In genomic region chr14:38073641-38074040, GRCh38 we compare ENCODE assay signal across 19 cellular contexts.
DNase-seq lines count a peak whose midpoint lies in the region; ATAC-seq, FAIRE-seq and TF ChIP-seq lines count a peak whose summit lies in the region.
"Had no signal": no experiment of that assay in that cellular context is flagged by ENCODE, and none has a peak within 500 bp of the region (broad histone marks: within the 10 kb centered on the region; RNA-seq: fewer than 3 reads in every experiment).

No MANE protein-coding gene starts in this region.

- H4K20me1 ChIP-seq in GM23248 (ENCODE audit: insufficient read depth) = no peaks in the 10 kb centered on the region
- H4K20me1 ChIP-seq: BLaER1 treated with 17β-estradiol and CSF1 and Interleukin-3, amounts not matched to agents 10 nM and 100 nM had no signal

- H3K4me3 ChIP-seq in GM23248 (no peak overlapping the region), kidney (ENCODE audit: low read length in 2 of 2) (no peak overlapping the region), right lobe of liver (no peak overlapping the region)
- H3K4me3 ChIP-seq: BLaER1 treated with 17β-estradiol and CSF1 and Interleukin-3, amounts not matched to agents 10 nM and 100 nM; breast epithelium; sigmoid colon had no signal

- no peaks in the 10 kb centered on the region for H3K36me3 ChIP-seq in GM23248 (ENCODE audit: low read depth)
- H3K36me3 ChIP-seq in kidney (ENCODE audit: control insufficient read depth in 1 of 2, insufficient read depth in 2 of 2, low read length in 2 of 2) = no peaks in the 10 kb centered on the region
- H3K36me3 ChIP-seq in right lobe of liver = no peaks in the 10 kb centered on the region
- H3K36me3 ChIP-seq: BLaER1 treated with 17β-estradiol and CSF1 and Interleukin-3, amounts not matched to agents 10 nM and 100 nM; breast epithelium; sigmoid colon had no signal

- in situ Hi-C loops in GM23248 (cut with MboI) = no loop called here

- POLR2A ChIA-PET in CD4-positive, alpha-beta T cell (lab: Charles Lee) = interaction anchor here (1.3 to 2.4 kb wide), 2 partner anchors 9 to 52 kb away, joined by 3 to 5 read pairs; no protein-coding TSS in a partner anchor

- H3K4me1 Mint-ChIP-seq in CD4-positive, alpha-beta T cell (ENCODE audit: low read depth) = peaks cover 78% of the 10 kb centered on the region
- peaks cover 14% of the 10 kb centered on the region for H3K4me1 Mint-ChIP-seq in T-helper 17 cell

- no peaks in the 10 kb centered on the region for H3K9me3 ChIP-seq in CD4-positive, alpha-beta T cell (ENCODE audit: control insufficient read depth, low read length)
- H3K9me3 ChIP-seq in GM23248 (ENCODE audit: low read depth) (no peaks in the 10 kb centered on the region), T-helper 17 cell (ENCODE audit: control insufficient read depth, low read length, poor library complexity, severe bottlenecking) (no peaks in the 10 kb centered on the region), kidney (ENCODE audit: control insufficient read depth in 1 of 2, low read length in 2 of 2) (no peaks in the 10 kb centered on the region), right lobe of liver (no peaks in the 10 kb centered on the region)
- H3K9me3 ChIP-seq: breast epithelium, sigmoid colon had no signal

- no peak overlapping the region for H3K4me3 Mint-ChIP-seq in CD4-positive, alpha-beta T cell
- H3K4me3 Mint-ChIP-seq in T-helper 17 cell = peak overlapping the region; percentile 25
- H3K4me3 Mint-ChIP-seq: nephron had no signal

- H3K4me1 ChIP-seq in GM23248 (ENCODE audit: insufficient read depth) = peaks cover 11% of the 10 kb centered on the region
- peaks cover 0 to 3% of the 10 kb centered on the region in 2 donors for H3K4me1 ChIP-seq in kidney (ENCODE audit: control insufficient read depth in 1 of 2, insufficient read depth in 1 of 2, low read depth in 1 of 2, low read length in 2 of 2)
- H3K4me1 ChIP-seq in right lobe of liver = peaks cover 0 to 2% (median 0%) of the 10 kb centered on the region in 4 donors
- H3K4me1 ChIP-seq: breast epithelium, sigmoid colon had no signal

- CTCF ChIA-PET in CD4-positive, alpha-beta T cell (lab: Charles Lee) = no interaction called here

- no peaks in the 10 kb centered on the region for H3K27me3 ChIP-seq in CD4-positive, alpha-beta T cell (ENCODE audit: control insufficient read depth, insufficient read depth, low read length)
- H3K27me3 ChIP-seq in GM23248 (replicated peaks; ENCODE audit: insufficient read depth) = no peaks in the 10 kb centered on the region
- no peaks in the 10 kb centered on the region for H3K27me3 ChIP-seq in right lobe of liver
- H3K27me3 ChIP-seq: BLaER1 treated with 17β-estradiol and CSF1 and Interleukin-3, amounts not matched to agents 10 nM and 100 nM; breast epithelium; sigmoid colon had no signal

- H3K9me3 Mint-ChIP-seq in CD4-positive, alpha-beta T cell = no peaks in the 10 kb centered on the region
- H3K9me3 Mint-ChIP-seq: nephron had no signal

- no peak overlapping the region for H3K9ac ChIP-seq in GM23248
- no peak overlapping the region for H3K9ac ChIP-seq in kidney (ENCODE audit: low read length in 2 of 2)
- H3K9ac ChIP-seq: BLaER1 treated with 17β-estradiol and CSF1 and Interleukin-3, amounts not matched to agents 10 nM and 100 nM had no signal

- no peak for ATAC-seq in CD4-positive, alpha-beta T cell (ENCODE audit: poor library complexity)
- ATAC-seq in T-helper 17 cell (no peak), GM19397 (IDR thresholded peaks at IDR 0.05; ENCODE audit: unreplicated experiment) (no peak), right lobe of liver (no peak)
- ATAC-seq: left ventricle myocardium superior had no signal

- 23 to 31% methylated on average over 4 of the region's 4 CpGs for WGBS in GM23248 (ENCODE audit: low coverage in 1 of 2, low lambda C conversion rate in 2 of 2, missing lambda C conversion rate in 2 of 2), 2 experiments
- WGBS in right lobe of liver (ENCODE audit: insufficient coverage, low coverage, low lambda C conversion rate, missing lambda C conversion rate) = 51% methylated on average over 4 of the region's 4 CpGs

- intact Hi-C loops in CD4-positive, alpha-beta T cell (cut with DNase I, micrococcal nuclease) = no loop called here
- intact Hi-C loops in kidney (cut with DNase I) = no loop called here
- intact Hi-C loops in right lobe of liver (cut with DNase I) = no loop called here

- H3K4me2 ChIP-seq in GM23248 (ENCODE audit: unreplicated experiment) = no peak overlapping the region
- H3K4me2 ChIP-seq: BLaER1 treated with 17β-estradiol and CSF1 and Interleukin-3, amounts not matched to agents 10 nM and 100 nM had no signal

- H3F3A ChIP-seq in GM23248 (ENCODE audit: insufficient read depth) = peaks cover 6% of the 10 kb centered on the region; the same call in 1 of the 2 replicates

- peak; percentile 13 for FAIRE-seq in kidney (lab: Jason Lieb, UNC)
- FAIRE-seq: G401.6 had no signal

- no peak for TF ChIP-seq POLR2A in right lobe of liver (IDR thresholded peaks at IDR 0.05)

- peak overlapping the region; percentile 5 for H3K27ac ChIP-seq in CD4-positive, alpha-beta T cell (ENCODE audit: low read depth, low read length)
- H3K27ac ChIP-seq in GM23248 (no peak overlapping the region), kidney (ENCODE audit: low read depth in 2 of 2, low read length in 2 of 2) (no peak overlapping the region), right lobe of liver (no peak overlapping the region)
- H3K27ac ChIP-seq: BLaER1 treated with 17β-estradiol and CSF1 and Interleukin-3, amounts not matched to agents 10 nM and 100 nM; breast epithelium; sigmoid colon had no signal

- H3K36me3 Mint-ChIP-seq in CD4-positive, alpha-beta T cell (ENCODE audit: low read depth) = peaks cover 4% of the 10 kb centered on the region
- H3K36me3 Mint-ChIP-seq in T-helper 17 cell (ENCODE audit: low read depth) = no peaks in the 10 kb centered on the region

- no peak overlapping the region for H2AFZ ChIP-seq in GM23248

- H3K27ac Mint-ChIP-seq in CD4-positive, alpha-beta T cell = peak overlapping the region; percentile 74
- peak overlapping the region; percentile 81 for H3K27ac Mint-ChIP-seq in T-helper 17 cell
- H3K27ac Mint-ChIP-seq: nephron had no signal

- H3K27me3 Mint-ChIP-seq in CD4-positive, alpha-beta T cell = no peaks in the 10 kb centered on the region
- no peaks in the 10 kb centered on the region for H3K27me3 Mint-ChIP-seq in T-helper 17 cell

- no peak for TF ChIP-seq CTCF in CD4-positive, alpha-beta T cell (IDR thresholded peaks at IDR 0.05)
- no peak for TF ChIP-seq CTCF in kidney (IDR thresholded peaks at IDR 0.05; ENCODE audit: borderline replicate concordance, extremely low read depth, insufficient read depth)
- TF ChIP-seq CTCF in right lobe of liver (IDR thresholded peaks at IDR 0.05) = no peak

- DNase-seq in CD4-positive, alpha-beta T cell = no peak
- DNase-seq in GM23248 (peak; percentile 76), T-helper 17 cell (no peak), kidney (no peak), right lobe of liver (no peak), SKM-1 treated with dmso at 0.1 percent for 144 hours (lab: John Stamatoyannopoulos, UW; ENCODE audit: unreplicated experiment) (no peak), cerebellar cortex (ENCODE audit: low spot score) (no peak)
- DNase-seq: activated CD4-positive, alpha-beta T cell treated with anti-CD3 and anti-CD28 coated beads for 48 hours; activated naive CD4-positive, alpha-beta T cell; left ventricle myocardium superior; NCI-H146; NCI-H524 treated with DMSO at 0.1 percent for 48 hours; sigmoid colon; stimulated activated naive CD4-positive, alpha-beta T cell treated with Interleukin-2 at 50 U/mL for 16 hours had no signal

- no peaks in the 10 kb centered on the region for H3K9me2 ChIP-seq in GM23248 (ENCODE audit: insufficient read depth)

- H3K79me2 ChIP-seq in GM23248 (ENCODE audit: insufficient read depth) = no peaks in the 10 kb centered on the region
